ENCODE assay signal across 21 cellular contexts in genomic region chr4:27350161-27350560, GRCh38.
A peak's percentile ranks its signal among the peaks of the same experiment; 100 is the strongest.
DNase-seq lines count a peak whose midpoint lies in the region; ATAC-seq and TF ChIP-seq lines count a peak whose summit lies in the region.
"Had no signal": no experiment of that assay in that cellular context is flagged by ENCODE, and none has a peak within 500 bp of the region (broad histone marks: within the 10 kb centered on the region; RNA-seq: fewer than 3 reads in every experiment).

No MANE protein-coding gene starts in this region.

- no peaks in the 10 kb centered on the region for H3F3A ChIP-seq in PC-3 (ENCODE audit: low read length, unreplicated experiment)

- intact Hi-C loops in PC-3 (cut with micrococcal nuclease): no loop called here

- in situ Hi-C loops in astrocyte of the spinal cord (cut with HindIII; ENCODE audit: low sequenced_read_pairs): no loop called here

- POLR2A ChIA-PET in PC-3 (lab: Charles Lee; ENCODE audit: unreplicated experiment): no interaction called here

- H4K20me1 ChIP-seq in PC-3 (ENCODE audit: low read length): no peaks in the 10 kb centered on the region

- CTCF ChIA-PET in PC-3 (lab: Charles Lee): interaction anchor here (0.6 kb wide), 1 partner anchor 73 kb away, joined by 3 read pairs; no protein-coding TSS in a partner anchor

- H3K4me1 ChIP-seq in PC-3 (ENCODE audit: insufficient read depth, low read length): peaks cover 22% of the 10 kb centered on the region
- H3K4me1 ChIP-seq: gastrocnemius medialis, right atrium auricular region had no signal

- H3K79me2 ChIP-seq in PC-3 (ENCODE audit: low read length): no peaks in the 10 kb centered on the region

- DNase-seq in EH (ENCODE audit: low read depth) (peak; percentile 39), PC-3 (peak; percentile 89), astrocyte of the spinal cord (ENCODE audit: low read depth, low spot score) (peak; percentile 37), kidney tubule cell (ENCODE audit: low spot score) (peak; percentile 88), NCI-H1092 treated with DMSO at 0.1 percent for 48 hours (lab: John Stamatoyannopoulos, UW) (no peak), NCI-H1092 (lab: John Stamatoyannopoulos, UW) (no peak), caudate nucleus (lab: John Stamatoyannopoulos, UW) (no peak)
- DNase-seq in activated CD8-positive, alpha-beta memory T cell treated with anti-CD3 and anti-CD28 coated beads, Interleukin-2, amount 50 U/mL, for 4 hours: no peak
- DNase-seq: activated CD4-positive, alpha-beta T cell treated with anti-CD3 and anti-CD28 coated beads, Interleukin-2, amount 50 U/mL, for 1 hour; activated effector memory CD4-positive, alpha-beta T cell treated with anti-CD3 and anti-CD28 coated beads, Interleukin-2, amount 50 U/mL, for 16 hours; CD4-positive, CD25-positive, alpha-beta regulatory T cell; gastrocnemius medialis; kidney glomerular epithelial cell; naive B cell; NCI-H1436; NCI-H524 treated with DMSO at 0.1 percent for 48 hours; SHP77 treated with DMSO at 0.1 percent for 48 hours; stimulated activated CD4-positive, alpha-beta T cell treated with anti-CD3 and anti-CD28 coated beads, Interleukin-15, amount 100 ng/mL, for 24 hours; T-helper 1 cell; WERI-Rb-1 had no signal

- H3K27ac ChIP-seq in PC-3 (ENCODE audit: low read length) (peak overlapping the region; percentile 88), caudate nucleus (ENCODE audit: low read depth, low read length) (no peak overlapping the region)
- H3K27ac ChIP-seq: gastrocnemius medialis, right atrium auricular region, WERI-Rb-1 had no signal

- H3K36me3 ChIP-seq in PC-3 (ENCODE audit: low read depth, low read length): no peaks in the 10 kb centered on the region
- H3K36me3 ChIP-seq: gastrocnemius medialis, right atrium auricular region, WERI-Rb-1 had no signal

- H2AFZ ChIP-seq in PC-3 (ENCODE audit: low read length): no peak overlapping the region

- H3K9me3 ChIP-seq in PC-3 (ENCODE audit: low read length): no peaks in the 10 kb centered on the region
- H3K9me3 ChIP-seq: gastrocnemius medialis had no signal

- no peaks in the 10 kb centered on the region for H3K27me3 ChIP-seq in PC-3 (ENCODE audit: low read length)
- H3K27me3 ChIP-seq: gastrocnemius medialis, right atrium auricular region had no signal

- H3K4me3 ChIP-seq in PC-3 (ENCODE audit: low read length): no peak overlapping the region
- H3K4me3 ChIP-seq in astrocyte of the spinal cord (ENCODE audit: low read depth, low read length): no peak overlapping the region
- H3K4me3 ChIP-seq: gastrocnemius medialis, right atrium auricular region had no signal

- BruUV-seq in PC-3 (replicated peaks; lab: Mats Ljungman, UMichigan): no TSS peak

- TF ChIP-seq CTCF in PC-3 (conservative IDR thresholded peaks at IDR 0.05; ENCODE audit: low read depth, low read length) (no peak), astrocyte of the spinal cord (IDR thresholded peaks at IDR 0.05; ENCODE audit: low read depth, low read length) (no peak)

- no peaks in the 10 kb centered on the region for H3K9me2 ChIP-seq in PC-3 (replicated peaks; ENCODE audit: low read length)

- H3K4me2 ChIP-seq in PC-3 (ENCODE audit: low read length): peak overlapping the region; percentile 66

- peak; percentile 96 for ATAC-seq in PC-3
- ATAC-seq: gastrocnemius medialis had no signal

- H3K9ac ChIP-seq in PC-3 (ENCODE audit: low read length): peak overlapping the region; percentile 35; the same call in 1 of the 2 replicates

Comparison
In these comparisons a context has a peak if more than half of its experiments do, and no peak if none do; other contexts are left out.
1. DNase-seq: peak in EH (single experiment), PC-3 (single experiment), astrocyte of the spinal cord (single experiment) and kidney tubule cell (single experiment); none in NCI-H1092 treated with DMSO at 0.1 percent for 48 hours (single experiment), activated CD8-positive, alpha-beta memory T cell treated with anti-CD3 and anti-CD28 coated beads, Interleukin-2, amount 50 U/mL, for 4 hours (single experiment), NCI-H1092 (single experiment) and caudate nucleus (0 of 61).